Comparison of ENCODE assay signal across 1 cellular context in genomic region chr12:52900896-52901714, GRCh38.
TF ChIP-seq lines count a peak whose summit lies in the region.

No MANE protein-coding gene starts in this region.

TF ChIP-seq in HepG2, 621 proteins besides CTCF, POLR2A, EP300 and RAD21:
- TF ChIP-seq BCL6 (CRISPR knock-in tag; IDR thresholded peaks at IDR 0.05) (peak; percentile 57; the same call in 1 of the 2 replicates), PATZ1 (CRISPR knock-in tag; IDR thresholded peaks at IDR 0.05) (0 out of 2 replicates have a peak, but pooled peaks have one; percentile 11), FOXA3 (CRISPR knock-in tag; IDR thresholded peaks at IDR 0.05) (peak; percentile 21; the same call in 1 of the 2 replicates), POLR2AphosphoS2 (IDR thresholded peaks at IDR 0.05; ENCODE audit: low read depth, low read length) (peak; percentile 77), NR2F2 (IDR thresholded peaks at IDR 0.05; ENCODE audit: borderline replicate concordance, low read depth) (peak; percentile 26; the same call in 1 of the 2 replicates), ZC3H13 (CRISPR knock-in tag; IDR thresholded peaks at IDR 0.05) (0 out of 2 replicates have a peak, but pooled peaks have one; percentile 50), ZNF646 (CRISPR knock-in tag; IDR thresholded peaks at IDR 0.05) (no peak), NR2C2 (CRISPR knock-in tag; IDR thresholded peaks at IDR 0.05; ENCODE audit: borderline replicate concordance) (peak; percentile 9; the same call in 1 of the 2 replicates), FOXA1 (IDR thresholded peaks at IDR 0.05) (no peak), FOXA1 (CRISPR knock-in tag; IDR thresholded peaks at IDR 0.05) (peak; percentile 43; the same call in 1 of the 2 replicates), NR2F6 (IDR thresholded peaks at IDR 0.05) (peak; percentile 66; the same call in 1 of the 2 replicates), NR2F6 (CRISPR knock-in tag; IDR thresholded peaks at IDR 0.05) (peak; percentile 56; the same call in 1 of the 2 replicates), BCLAF1 (IDR thresholded peaks at IDR 0.05) (no peak), RBM22 (optimal IDR thresholded peaks at IDR 0.05; ENCODE audit: low read length) (peak; percentile 74), ZNF225 (CRISPR knock-in tag; IDR thresholded peaks at IDR 0.05) (no peak)
TF ChIP-seq in HepG2: peak in this region for 10.
